ENCODE assay signal across 8 cellular contexts in genomic region chrX:154379569-154379951, GRCh38. TPM values are rescaled to one million over a fixed set of nuclear protein-coding genes. Genes with fewer than 3 reads are reported as not detected.
DNase-seq lines count a peak whose midpoint lies in the region; ATAC-seq and TF ChIP-seq lines count a peak whose summit lies in the region.

No MANE protein-coding gene starts in this region.

- no peaks in the 10 kb centered on the region for H4K20me1 ChIP-seq in GM23248 (ENCODE audit: insufficient read depth)

- peaks cover 24% of the 10 kb centered on the region for H3K79me2 ChIP-seq in GM23248 (ENCODE audit: insufficient read depth)

- TF ChIP-seq CTCF in foreskin fibroblast (IDR thresholded peaks at IDR 0.05; ENCODE audit: low read depth, low read length), result no peak

- in situ Hi-C loops in GM23248 (cut with MboI), result no loop called here

- H3K27ac ChIP-seq in GM23248 (peak overlapping the region; percentile 96), SK-N-MC (peak overlapping the region; percentile 85)

- H3K9ac ChIP-seq in GM23248 (peak overlapping the region; percentile 100), SK-N-MC (ENCODE audit: insufficient read length) (peak overlapping the region; percentile 97), skeletal muscle satellite cell (ENCODE audit: low read depth, low read length) (peak overlapping the region; percentile 100)

- H3F3A ChIP-seq in GM23248 (ENCODE audit: insufficient read depth), result no peaks in the 10 kb centered on the region

- WGBS in GM23248 (ENCODE audit: low coverage in 1 of 2, low lambda C conversion rate in 2 of 2, missing lambda C conversion rate in 2 of 2), 2 experiments, result 1% methylated on average over 17 of the region's 38 CpGs; no CpG with 5 or more reads in 1 of the 2 experiments

- H3K4me2 ChIP-seq in GM23248 (ENCODE audit: unreplicated experiment) (peak overlapping the region; percentile 62), skeletal muscle satellite cell (ENCODE audit: low read length) (peak overlapping the region; percentile 86)

- no peak overlapping the region for H2AFZ ChIP-seq in GM23248

- H3K9me3 ChIP-seq in GM23248 (ENCODE audit: low read depth) (no peaks in the 10 kb centered on the region), SK-N-MC (ENCODE audit: low read depth, low read length) (no peaks in the 10 kb centered on the region), skeletal muscle satellite cell (replicated peaks; ENCODE audit: low read length) (no peaks in the 10 kb centered on the region)

- 0 out of 2 replicates have a peak, but pooled peaks cover 7% of the 10 kb centered on the region for H3K4me1 ChIP-seq in GM23248 (ENCODE audit: insufficient read depth)
- H3K4me1 ChIP-seq in skeletal muscle satellite cell (ENCODE audit: control insufficient read depth, insufficient read depth, low read length), result peaks cover 20% of the 10 kb centered on the region

- DNase-seq in GM23248, result peak; percentile 28
- DNase-seq in SK-N-MC (ENCODE audit: low read depth, low spot score), result no peak
- DNase-seq in foreskin fibroblast, result no peak
- no peak for DNase-seq in SIG-M5 treated with dmso at 0.1 percent for 504 hours (lab: John Stamatoyannopoulos, UW; ENCODE audit: unreplicated experiment)
- DNase-seq in UCSD-AML1 (lab: John Stamatoyannopoulos, UW; ENCODE audit: unreplicated experiment), result no peak

- H3K9me2 ChIP-seq in GM23248 (ENCODE audit: insufficient read depth), result no peaks in the 10 kb centered on the region

- no peaks in the 10 kb centered on the region for H3K36me3 ChIP-seq in GM23248 (ENCODE audit: low read depth)
- no peaks in the 10 kb centered on the region; the same call in 1 of the 2 replicates for H3K36me3 ChIP-seq in SK-N-MC (ENCODE audit: insufficient read depth, low read length)
- peaks cover 5% of the 10 kb centered on the region for H3K36me3 ChIP-seq in skeletal muscle satellite cell (ENCODE audit: insufficient read depth, low read length)

- peak overlapping the region; percentile 85 for H3K4me3 ChIP-seq in GM23248
- peak overlapping the region; percentile 82 for H3K4me3 ChIP-seq in SK-N-MC
- H3K4me3 ChIP-seq in foreskin fibroblast (ENCODE audit: low read depth in 1 of 2, low read length in 2 of 2), result peak overlapping the region; percentile 72 to 75
- peak overlapping the region; percentile 71 for H3K4me3 ChIP-seq in skeletal muscle satellite cell (ENCODE audit: low read length)

- H3K27me3 ChIP-seq in GM23248 (replicated peaks; ENCODE audit: insufficient read depth) (no peaks in the 10 kb centered on the region), skeletal muscle satellite cell (ENCODE audit: control insufficient read depth, insufficient read depth, low read length) (no peaks in the 10 kb centered on the region)

- ATAC-seq in GM18498 (IDR thresholded peaks at IDR 0.05; ENCODE audit: unreplicated experiment), result no peak
- ATAC-seq in HG03521 (IDR thresholded peaks at IDR 0.05; ENCODE audit: unreplicated experiment), result no peak

RNA-seq across cellular contexts. Expression of gene EMD, which starts 0.5 kb away (rescaled TPM):
- total RNA-seq in GM23248 (2014; rRNA removed; shearing (Covaris generic)), result 39.7 TPM in 2 replicates
- 86.6 and 96.0 TPM in 2 replicates for polyA plus RNA-seq in GM23248 (2016; fragmentation: Nextera tagmentation; extraction: Ambion mirVana)
- 33.2 and 44.3 TPM in 2 replicates for total RNA-seq in skeletal muscle satellite cell (2012; rRNA removed)

RNA-seq across cellular contexts. Expression of gene FLNA, which starts 5.1 kb away (rescaled TPM):
- total RNA-seq in GM23248 (2014; rRNA removed; shearing (Covaris generic)), result 2,857 and 2,903 TPM in 2 replicates
- 1,377 and 1,379 TPM in 2 replicates for polyA plus RNA-seq in GM23248 (2016; fragmentation: Nextera tagmentation; extraction: Ambion mirVana)
- 1,046 and 1,316 TPM in 2 replicates for total RNA-seq in skeletal muscle satellite cell (2012; rRNA removed)

RNA-seq across cellular contexts. Expression of gene RPL10, which starts 18.6 kb away (rescaled TPM):
- 3,014 and 6,561 TPM in 2 replicates for total RNA-seq in GM23248 (2014; rRNA removed; shearing (Covaris generic))
- 1,381 and 1,435 TPM in 2 replicates for polyA plus RNA-seq in GM23248 (2016; fragmentation: Nextera tagmentation; extraction: Ambion mirVana)
- 2,217 and 3,625 TPM in 2 replicates for total RNA-seq in skeletal muscle satellite cell (2012; rRNA removed)

RNA-seq across cellular contexts. Expression of gene DNASE1L1, which starts 29.5 kb away (rescaled TPM):
- total RNA-seq in GM23248 (2014; rRNA removed; shearing (Covaris generic)), result 60.7 TPM in 2 replicates
- polyA plus RNA-seq in GM23248 (2016; fragmentation: Nextera tagmentation; extraction: Ambion mirVana), result 16.6 and 17.0 TPM in 2 replicates
- total RNA-seq in skeletal muscle satellite cell (2012; rRNA removed), result 22.3 and 35.5 TPM in 2 replicates

RNA-seq across cellular contexts. Expression of gene TAFAZZIN, which starts 31.8 kb away (rescaled TPM):
- total RNA-seq in GM23248 (2014; rRNA removed; shearing (Covaris generic)), result 17.6 and 38.8 TPM in 2 replicates
- 18.2 and 20.5 TPM in 2 replicates for polyA plus RNA-seq in GM23248 (2016; fragmentation: Nextera tagmentation; extraction: Ambion mirVana)
- total RNA-seq in skeletal muscle satellite cell (2012; rRNA removed), result 13.1 and 16.0 TPM in 2 replicates
